ENCODE assay signal across 9 cellular contexts in the genomic region with DNA sequence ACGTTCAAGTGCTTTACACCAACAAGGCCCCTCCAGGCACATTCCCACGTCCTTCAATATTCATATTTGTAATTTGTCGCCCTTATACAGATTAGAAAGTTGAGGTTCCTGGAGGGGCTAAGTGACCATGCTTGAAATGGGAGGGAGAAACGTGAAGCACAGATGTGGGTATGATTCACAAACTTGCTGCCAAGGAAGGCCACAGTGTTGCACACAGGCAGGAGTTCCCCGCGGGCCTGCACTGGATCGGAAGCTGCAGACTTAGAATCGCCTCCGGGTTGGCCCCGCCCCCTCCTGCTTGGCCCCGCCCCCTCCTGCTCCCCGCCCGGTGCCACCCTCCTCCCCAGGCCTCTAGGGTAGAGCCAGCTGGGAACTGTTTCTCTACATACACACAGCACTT. TPM values are rescaled to one million over a fixed set of nuclear protein-coding genes. Genes with fewer than 3 reads are reported as not detected.
DNase-seq lines count a peak whose midpoint lies in the region; ATAC-seq, FAIRE-seq and TF ChIP-seq lines count a peak whose summit lies in the region.
"Had no signal": no experiment of that assay in that cellular context is flagged by ENCODE, and none has a peak within 500 bp of the region (broad histone marks: within the 10 kb centered on the region; RNA-seq: fewer than 3 reads in every experiment).

No MANE protein-coding gene starts in this region.

- no peaks in the 10 kb centered on the region for H3K9me1 ChIP-seq in K562 (ENCODE audit: control insufficient read depth, insufficient read depth, low read length)

- H3K9ac ChIP-seq in K562 (ENCODE audit: insufficient read depth in 1 of 2, low read depth in 2 of 2, low read length in 2 of 2) = no peak overlapping the region

- H3K4me3 ChIP-seq in K562 = no peak overlapping the region
- no peak overlapping the region for H3K4me3 ChIP-seq in esophagus squamous epithelium

- H4K20me1 ChIP-seq in K562 (replicated peaks; ENCODE audit: control insufficient read depth, insufficient read depth, low read length) = no peaks in the 10 kb centered on the region

- no peaks in the 10 kb centered on the region for H3K79me2 ChIP-seq in K562 (ENCODE audit: control insufficient read depth, insufficient read depth, low read length)

- in situ Hi-C loops in K562 (cut with MboI) = no loop called here

- no peak for TF ChIP-seq EP300 in K562 (IDR thresholded peaks at IDR 0.05; ENCODE audit: low read length)

- H3K9me3 ChIP-seq in K562 (replicated peaks; ENCODE audit: control insufficient read depth, insufficient read depth, low read depth, low read length) (no peaks in the 10 kb centered on the region), esophagus squamous epithelium (no peaks in the 10 kb centered on the region)

- DNase-seq in M059J (ENCODE audit: low read depth) = peak; percentile 45
- DNase-seq in K562 (ENCODE audit: extremely low read depth in 1 of 4, low spot score in 3 of 4) = peak in 3 of 4 experiments; percentile 62 to 81 (median 77)
- DNase-seq in superior temporal gyrus (ENCODE audit: extremely low spot score) = peak; percentile 72
- DNase-seq in esophagus squamous epithelium (lab: John Stamatoyannopoulos, UW) = no peak
- no peak for DNase-seq in HCEC 1CT
- DNase-seq: NCI-H1417 had no signal

- peaks cover 0 to 4% of the 10 kb centered on the region in 2 experiments; a peak in 2 of 5 replicates for H3K4me1 ChIP-seq in K562 (replicated peaks in 1 of 2; ENCODE audit: control insufficient read depth in 2 of 2, insufficient read depth in 2 of 2, low read length in 2 of 2)
- peaks cover 7 to 43% (median 10%) of the 10 kb centered on the region in 3 donors for H3K4me1 ChIP-seq in esophagus squamous epithelium

- peak overlapping the region; percentile 24; the same call in 1 of the 2 replicates for H3K4me2 ChIP-seq in K562 (ENCODE audit: insufficient read depth, low read length)

- H3K27ac ChIP-seq in K562 (ENCODE audit: extremely low read depth, low read depth, low read length) (no peak overlapping the region), layer of hippocampus (ENCODE audit: low read depth, low read length) (peak overlapping the region; percentile 97), esophagus squamous epithelium (peak overlapping the region in 2 of 4 donors; percentile 67 to 72)

- intact Hi-C loops in K562 (cut with micrococcal nuclease) (no loop called here), esophagus squamous epithelium (cut with DNase I) (no loop called here)

- no peaks in the 10 kb centered on the region for H3K36me3 ChIP-seq in K562 (ENCODE audit: control insufficient read depth, insufficient read depth, low read length)
- H3K36me3 ChIP-seq in esophagus squamous epithelium = no peaks in the 10 kb centered on the region

- ATAC-seq in K562 (peak; percentile 82), GM18909 (IDR thresholded peaks at IDR 0.05; ENCODE audit: poor library complexity, unreplicated experiment) (no peak), GM19467 (IDR thresholded peaks at IDR 0.05; ENCODE audit: unreplicated experiment) (no peak)

- WGBS in K562 (ENCODE audit: insufficient coverage, low coverage, missing lambda C conversion rate) = 9% methylated on average over 11 of the region's 13 CpGs
- WGBS in esophagus squamous epithelium, 2 donors = 40 to 52% methylated on average over 4 to 10 of the region's 13 CpGs

- no peak overlapping the region for H2AFZ ChIP-seq in K562 (ENCODE audit: low read depth, low read length)

- TF ChIP-seq POLR2A in K562 (conservative IDR thresholded peaks at IDR 0.05) (no peak), esophagus squamous epithelium (IDR thresholded peaks at IDR 0.05) (peak in 1 of 4 donors; percentile 15)

- TF ChIP-seq CTCF in K562 (IDR thresholded peaks at IDR 0.05 in 2 of 3, conservative IDR thresholded peaks at IDR 0.05 in 1 of 3; ENCODE audit: insufficient read depth in 2 of 3, low read depth in 1 of 3, low read length in 3 of 3) (no peak), esophagus squamous epithelium (IDR thresholded peaks at IDR 0.05) (no peak)

- CTCF ChIA-PET in K562 (lab: Yijun Ruan, JAX; ENCODE audit: low intra/inter-chr PET ratio) = no interaction called here

- H3K27me3 ChIP-seq in K562 (ENCODE audit: control insufficient read depth in 2 of 2, insufficient read depth in 2 of 2, low read length in 2 of 2) (peaks cover 50 to 74% of the 10 kb centered on the region in 2 experiments), layer of hippocampus (ENCODE audit: control insufficient read depth, insufficient read depth, low read length) (no peaks in the 10 kb centered on the region), esophagus squamous epithelium (no peaks in the 10 kb centered on the region)

- no peak for FAIRE-seq in K562 (lab: Jason Lieb, UNC)

- no peak for TF ChIP-seq RAD21 in K562 (CRISPR knock-in tag; conservative IDR thresholded peaks at IDR 0.05 in 1 of 2, IDR thresholded peaks at IDR 0.05 in 1 of 2)

- BruUV-seq in K562 (replicated peaks; lab: Mats Ljungman, UMichigan) = no TSS peak

- POLR2A ChIA-PET in K562 (lab: Yijun Ruan, JAX) = no interaction called here

TF ChIP-seq in K562, 482 proteins besides CTCF, POLR2A, EP300 and RAD21:
- TF ChIP-seq SPI1 (IDR thresholded peaks at IDR 0.05; ENCODE audit: borderline replicate concordance, low read depth, low read length) = no peak
- TF ChIP-seq PHB (CRISPR knock-in tag; IDR thresholded peaks at IDR 0.05) = no peak
- TF ChIP-seq RBM25 (IDR thresholded peaks at IDR 0.05; ENCODE audit: low read depth, low read length, severe bottlenecking) = peak; percentile 12

RNA-seq across cellular contexts. Expression of a gene that starts 58.2 kb away (rescaled TPM):
- total RNA-seq in M059J (2014; rRNA removed; shearing (Covaris generic)) = 106 and 142 TPM in 2 replicates
- 91.7 and 174 TPM in 2 replicates for total RNA-seq in K562 (2011; cell fraction: chromatin; rRNA removed; ENCODE audit: low replicate concordance)
- total RNA-seq in K562 (2011; cell fraction: nucleolus; rRNA removed) = 37.5 and 45.5 TPM in 2 replicates
- 95.0 and 184 TPM in 2 replicates for total RNA-seq in K562 (2011; cell fraction: nucleoplasm; rRNA removed)
- 107 and 114 TPM in 2 replicates for total RNA-seq in K562 (2014; rRNA removed)
- 123 and 145 TPM in 2 replicates for total RNA-seq in K562 (2014; rRNA removed; fragmentation: Illumina TruSeq; extraction: Trizol)
- total RNA-seq in K562 (2015; rRNA removed; fragmentation: Illumina TruSeq; extraction: Trizol) = 118 and 128 TPM in 2 replicates
- 129 and 142 TPM in 2 replicates for total RNA-seq in K562 (2021)
- polyA plus RNA-seq in K562 (2011; rRNA removed) = 127 and 141 TPM in 2 replicates
- 173 and 191 TPM in 2 replicates for polyA plus RNA-seq in K562 (2011; cell fraction: cytosol; rRNA removed)
- 121 and 146 TPM in 2 replicates for polyA plus RNA-seq in K562 (2011; cell fraction: nucleus; rRNA removed)
- polyA plus RNA-seq in K562 (2012) = 66.4 and 69.4 TPM in 2 replicates
- 170 and 215 TPM in 2 replicates for polyA plus RNA-seq in K562 (2014; fragmentation: Illumina TruSeq; extraction: Trizol)
- 10 to 100 TPM; 20.4 to 61.0 TPM for polyA plus RNA-seq in K562 (2014; fragmentation: Nextera tagmentation; extraction: Ambion mirVana)
- 91.1 and 92.9 TPM in 2 replicates for polyA plus RNA-seq in K562 (2014; rRNA removed)
- polyA minus RNA-seq in K562 (2011; rRNA and poly(A)+ RNA removed) = 390 and 459 TPM in 2 replicates
- 157 and 234 TPM in 2 replicates for polyA minus RNA-seq in K562 (2011; cell fraction: cytosol; rRNA and poly(A)+ RNA removed)
- polyA minus RNA-seq in K562 (2011; cell fraction: nucleus; rRNA and poly(A)+ RNA removed) = 111 and 169 TPM in 2 replicates
- 100 to 1,000 TPM in 1 of 4 donors, 10 to 100 TPM in 3; 46.2 to 149 (median 65.4) TPM for total RNA-seq in esophagus squamous epithelium

Comparison
In these comparisons a context has a peak if more than half of its experiments do, and no peak if none do; other contexts are left out.
1. DNase-seq: peak in M059J (single experiment), K562 (3 of 4) and superior temporal gyrus (single experiment); none in esophagus squamous epithelium (single experiment) and HCEC 1CT (single experiment).